In genomic region chr4:139734875-139735380, GRCh38 we compare ENCODE assay signal across 7 cellular contexts.
DNase-seq lines count a peak whose midpoint lies in the region; ATAC-seq lines count a peak whose summit lies in the region.

No MANE protein-coding gene starts in this region.

- DNase-seq in NCI-H82 treated with DMSO at 0.1 percent for 48 hours (lab: John Stamatoyannopoulos, UW; ENCODE audit: unreplicated experiment) (peak; percentile 96), activated T-cell treated with anti-CD3 and anti-CD28 coated beads for 1 hour (ENCODE audit: low read depth) (peak; percentile 35), epidermal melanocyte (ENCODE audit: insufficient read length, low spot score) (peak; percentile 89), mesenteric fat pad (ENCODE audit: low spot score) (peak; percentile 95)
- DNase-seq in stimulated activated CD8-positive, alpha-beta memory T cell treated with anti-CD3 and anti-CD28 coated beads, Interleukin-15, amount 100 ng/mL, for 24 hours (ENCODE audit: low read depth): peak; percentile 13

- ATAC-seq in GM18519 (IDR thresholded peaks at IDR 0.05; ENCODE audit: low FRiP score, unreplicated experiment) (peak; percentile 65), HG03571 (IDR thresholded peaks at IDR 0.05; ENCODE audit: unreplicated experiment) (peak; percentile 43)

Comparison
In these comparisons a context has a peak if more than half of its experiments do, and no peak if none do; other contexts are left out.
1. Peak in every context shown above with its lines: DNase-seq and ATAC-seq.
2. DNase-seq: peak in every context shown above with its lines; median percentile 96 in NCI-H82 treated with DMSO at 0.1 percent for 48 hours; 95 in mesenteric fat pad; 89 in epidermal melanocyte; 35 in activated T-cell treated with anti-CD3 and anti-CD28 coated beads for 1 hour; 13 in stimulated activated CD8-positive, alpha-beta memory T cell treated with anti-CD3 and anti-CD28 coated beads, Interleukin-15, amount 100 ng/mL, for 24 hours.